Comparison of ENCODE assay signal across 11 cellular contexts in the genomic region with DNA sequence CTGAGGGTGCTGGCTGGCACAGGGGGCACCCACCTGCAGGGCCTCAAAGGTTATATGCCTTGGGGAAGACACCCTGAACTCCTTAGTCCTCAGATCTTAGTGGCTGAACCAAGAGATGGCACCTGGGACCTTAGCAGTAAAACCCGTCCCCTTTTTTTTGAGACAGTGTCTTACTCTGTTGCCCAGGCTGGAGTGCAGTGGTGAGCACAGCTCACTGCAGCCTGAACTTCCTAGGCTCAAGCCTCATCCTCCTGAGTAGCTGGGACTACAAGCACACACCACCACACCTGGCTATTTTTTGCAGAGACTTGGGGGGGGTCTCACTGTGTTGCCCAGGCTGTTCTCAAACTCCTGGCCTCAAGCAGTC.
A peak's percentile ranks its signal among the peaks of the same experiment; 100 is the strongest.
DNase-seq lines count a peak whose midpoint lies in the region; ATAC-seq and TF ChIP-seq lines count a peak whose summit lies in the region.
"Had no signal": no experiment of that assay in that cellular context is flagged by ENCODE, and none has a peak within 500 bp of the region (broad histone marks: within the 10 kb centered on the region; RNA-seq: fewer than 3 reads in every experiment).

No MANE protein-coding gene starts in this region.

- H3K4ac ChIP-seq in mesendoderm (ENCODE audit: low read depth, low read length) = no peak overlapping the region

- H2BK15ac ChIP-seq in mesendoderm (replicated peaks; ENCODE audit: low read depth) = no peak overlapping the region

- H3K23ac ChIP-seq in mesendoderm (ENCODE audit: low read length) = no peak overlapping the region

- no peak overlapping the region for H4K5ac ChIP-seq in mesendoderm (ENCODE audit: low read length)

- H4K8ac ChIP-seq in mesendoderm (ENCODE audit: low read depth, low read length) = no peak overlapping the region

- no peak overlapping the region for H2BK5ac ChIP-seq in mesendoderm (ENCODE audit: low read length)

- H3K4me1 ChIP-seq in heart right ventricle = peaks cover 0 to 78% (median 44%) of the 10 kb centered on the region in 9 donors
- H3K4me1 ChIP-seq in mesendoderm (ENCODE audit: control insufficient read depth, low read depth, low read length) = peaks cover 13% of the 10 kb centered on the region
- peaks cover 2% of the 10 kb centered on the region for H3K4me1 ChIP-seq in urinary bladder (ENCODE audit: insufficient read depth)

- peak overlapping the region in 9 of 10 donors; percentile 29 to 89 (median 73) for H3K27ac ChIP-seq in heart right ventricle
- no peak overlapping the region for H3K27ac ChIP-seq in mesendoderm (ENCODE audit: low read depth, low read length)
- peak overlapping the region; percentile 16 for H3K27ac ChIP-seq in urinary bladder (ENCODE audit: low read depth)

- H2AK5ac ChIP-seq in mesendoderm (ENCODE audit: low read length) = no peak overlapping the region

- no peaks in the 10 kb centered on the region for H3K9me3 ChIP-seq in heart right ventricle

- no peak overlapping the region for H3K18ac ChIP-seq in mesendoderm (ENCODE audit: low read length)

- intact Hi-C loops in heart right ventricle (cut with DNase I) (loop anchor here in 3 of 10 donors (5.0 to 10.0 kb wide), 4 partner anchors 96 to 186 kb away; no protein-coding TSS in a partner anchor), cardiac septum (cut with DNase I) (loop anchor here (5.0 to 10.0 kb wide), 2 partner anchors 39 to 96 kb away; no protein-coding TSS in a partner anchor)

- H3K36me3 ChIP-seq in heart right ventricle = no peaks in the 10 kb centered on the region
- no peaks in the 10 kb centered on the region for H3K36me3 ChIP-seq in mesendoderm (ENCODE audit: control insufficient read depth, insufficient read depth, low read length)
- no peaks in the 10 kb centered on the region for H3K36me3 ChIP-seq in urinary bladder (ENCODE audit: insufficient read depth)

- peaks cover 18% of the 10 kb centered on the region for H3K79me1 ChIP-seq in mesendoderm (ENCODE audit: low read length)

- H2BK120ac ChIP-seq in mesendoderm (ENCODE audit: low read depth, low read length) = no peak overlapping the region

- DNase-seq in heart right ventricle (no peak), cardiac septum (ENCODE audit: low spot score) (no peak), mesendoderm (no peak), amniotic stem cell (lab: John Stamatoyannopoulos, UW) (no peak), Ammon's horn (ENCODE audit: low spot score) (no peak), mucosa of gallbladder (ENCODE audit: low spot score) (no peak)
- DNase-seq: immature natural killer cell; NCI-H1694 treated with DMSO at 0.1 percent for 48 hours; stimulated activated naive B cell treated with anti-CD40 and anti-IgM and Interleukin-4, amounts not matched to agents 10 μg/mL and 1 μg/mL and 100 μg/mL, for 72 hours had no signal

- H3K4me2 ChIP-seq in mesendoderm (ENCODE audit: low read length) = no peak overlapping the region

- ATAC-seq in heart right ventricle = no peak

- H3K79me2 ChIP-seq in mesendoderm (ENCODE audit: control insufficient read depth, insufficient read depth, low read length) = peaks cover 47% of the 10 kb centered on the region

- H3K4me3 ChIP-seq in heart right ventricle (peak overlapping the region in 1 of 10 donors; percentile 22), WI38 (ENCODE audit: low read depth, low read length) (peak overlapping the region; percentile 24), mesendoderm (ENCODE audit: low read length) (no peak overlapping the region), urinary bladder (ENCODE audit: low read depth, low read length) (no peak overlapping the region)

- WGBS in heart right ventricle, 2 donors = 94 to 100% methylated on average over 1 of the region's 1 CpG
- no CpG with 5 or more reads among the region's 1 CpG for WGBS in mesendoderm (ENCODE audit: extremely low coverage, insufficient coverage, low lambda C conversion rate)
- WGBS in urinary bladder = 90% methylated on average over 1 of the region's 1 CpG

- no peak overlapping the region for H3K9ac ChIP-seq in mesendoderm (ENCODE audit: low read length)

- H3K27me3 ChIP-seq in heart right ventricle = peaks cover 0 to 33% (median 0%) of the 10 kb centered on the region in 7 donors
- H3K27me3 ChIP-seq in mesendoderm (ENCODE audit: insufficient read depth, low read length, poor library complexity) = no peaks in the 10 kb centered on the region

- TF ChIP-seq CTCF in heart right ventricle (IDR thresholded peaks at IDR 0.05) (no peak), WI38 (IDR thresholded peaks at IDR 0.05; ENCODE audit: low read depth, low read length) (no peak)

- peak overlapping the region; percentile 45 for H3K56ac ChIP-seq in mesendoderm (ENCODE audit: low read length)
